ENCODE assay signal across 9 cellular contexts in genomic region chr4:183324619-183325018, GRCh38. TPM values are rescaled to one million over a fixed set of nuclear protein-coding genes. Genes with fewer than 3 reads are reported as not detected.
"Had no signal": no experiment of that assay in that cellular context is flagged by ENCODE, and none has a peak within 500 bp of the region (broad histone marks: within the 10 kb centered on the region; RNA-seq: fewer than 3 reads in every experiment).

No MANE protein-coding gene starts in this region.

- DNase-seq: GOT3, H7, HFFc6, KBM-7 had no signal

- H3K4me3 ChIP-seq: HAP-1 had no signal

- H3K36me3 ChIP-seq: HAP-1 had no signal

- ATAC-seq: HCT116 had no signal

- H3K9me3 ChIP-seq: HAP-1 had no signal

- H3K27ac Mint-ChIP-seq: IgD-negative memory B cell had no signal

- H3K4me1 Mint-ChIP-seq: IgD-negative memory B cell had no signal

- H3K36me3 Mint-ChIP-seq: IgD-negative memory B cell had no signal

- H3K4me3 Mint-ChIP-seq: HFFc6, IgD-negative memory B cell had no signal

RNA-seq across cellular contexts. Expression of gene CLDN24, which starts 2.4 kb away (rescaled TPM):
- total RNA-seq: H4, H7, HFFc6, HT-29 had no signal
- polyA plus RNA-seq: IgD-negative memory B cell had no signal

RNA-seq across cellular contexts. Expression of gene CLDN22, which starts 4.5 kb away (rescaled TPM):
- total RNA-seq: H4, H7, HFFc6, HT-29 had no signal
- polyA plus RNA-seq: IgD-negative memory B cell had no signal
